Comparison of ENCODE assay signal across 20 cellular contexts in genomic region chr22:15509967-15510366, GRCh38. TPM values are rescaled to one million over a fixed set of nuclear protein-coding genes. Genes with fewer than 3 reads are reported as not detected.
"Had no signal": no experiment of that assay in that cellular context is flagged by ENCODE, and none has a peak within 500 bp of the region (broad histone marks: within the 10 kb centered on the region; RNA-seq: fewer than 3 reads in every experiment).

No MANE protein-coding gene starts in this region.

RNA-seq across cellular contexts. Expression of gene OR11H1, which starts 18.0 kb away (rescaled TPM):
- total RNA-seq: activated naive CD4-positive, alpha-beta T cell treated with anti-CD3 and anti-CD28 coated beads for 36 hours; activated naive CD4-positive, alpha-beta T cell treated with anti-CD3 and anti-CD28 coated beads, Interleukin-2, amount 50 U/mL, for 72 hours; activated naive CD8-positive, alpha-beta T cell treated with anti-CD3 and anti-CD28 coated beads for 36 hours; activated naive CD8-positive, alpha-beta T cell treated with anti-CD3 and anti-CD28 coated beads, Interleukin-2, amount 10 ng/mL, durations not matched to agents 7 days and 5 days; activated T-cell treated with anti-CD3 and anti-CD28 coated beads, Interleukin-2, amount 50 U/mL, for 4 hours; activated T-cell treated with anti-CD3 and anti-CD28 coated beads, Interleukin-2, amount 50 U/mL, for 72 hours; activated T-helper 1 cell treated with anti-CD3 and anti-CD28 coated beads, Interleukin-12 subunit alpha, Interleukin-12 subunit beta, Interleukin-2, Interleukin-4 antibody, amounts not matched to agents 30 ng/mL and 10 ng/mL and 1 ng/mL, durations not matched to agents 14 hours and 24 hours and 36 hours; activated T-helper 17 cell treated with anti-CD3 and anti-CD28 coated beads, Interleukin-2, amount 50 U/mL, for 72 hours; activated T-helper 2 cell treated with anti-CD3 and anti-CD28 coated beads, Interferon-gamma antibody, Interleukin-2, Interleukin-4, amounts not matched to agents 10 μg/mL and 5 μg/mL and 100 μg/mL, durations not matched to agents 14 hours and 24 hours and 36 hours; adrenal gland; aorta; ascending aorta; astrocyte; body of pancreas; breast epithelium; bronchial epithelial cell; cardiac muscle cell; cardiac septum; cerebellum; chondrocyte had no signal
- polyA plus RNA-seq: adrenal gland, aorta, cardiac muscle cell had no signal
